Comparison of ENCODE assay signal across 8 cellular contexts in genomic region chr19:2983351-2984195, GRCh38. TPM values are rescaled to one million over a fixed set of nuclear protein-coding genes. Genes with fewer than 3 reads are reported as not detected.
DNase-seq lines count a peak whose midpoint lies in the region; ATAC-seq and TF ChIP-seq lines count a peak whose summit lies in the region.

No MANE protein-coding gene starts in this region.

- no peak for TF ChIP-seq POLR2A in suprapubic skin (IDR thresholded peaks at IDR 0.05)

- ATAC-seq in GM18517 (IDR thresholded peaks at IDR 0.05; ENCODE audit: unreplicated experiment) (no peak), HG03045 (IDR thresholded peaks at IDR 0.05; ENCODE audit: unreplicated experiment) (no peak)

- no peaks in the 10 kb centered on the region for H3K36me3 ChIP-seq in ES-I3 (ENCODE audit: insufficient read depth, low read length)
- no peaks in the 10 kb centered on the region for H3K36me3 ChIP-seq in suprapubic skin

- H3K4me1 ChIP-seq in ES-I3 (ENCODE audit: insufficient read depth, low read length) (peaks cover 28% of the 10 kb centered on the region), suprapubic skin (peaks cover 23% of the 10 kb centered on the region)

- H3K27me3 ChIP-seq in suprapubic skin = no peaks in the 10 kb centered on the region

- H3K9ac ChIP-seq in ES-I3 (ENCODE audit: low read depth, low read length) = peak overlapping the region; percentile 35; the same call in 1 of the 2 replicates

- peak overlapping the region; percentile 76 for H3K27ac ChIP-seq in suprapubic skin

- H3K9me3 ChIP-seq in ES-I3 (ENCODE audit: control insufficient read depth, insufficient read depth, low read length) = no peaks in the 10 kb centered on the region
- no peaks in the 10 kb centered on the region for H3K9me3 ChIP-seq in suprapubic skin

- 4% methylated on average over 14 of the region's 23 CpGs for WGBS in suprapubic skin

- peak overlapping the region; percentile 15 to 44 for H3K4me3 ChIP-seq in cardiac fibroblast (replicated peaks in 1 of 2; ENCODE audit: low read depth in 2 of 2, low read length in 2 of 2)
- H3K4me3 ChIP-seq in suprapubic skin = peak overlapping the region; percentile 37

- no peak for TF ChIP-seq EP300 in suprapubic skin (IDR thresholded peaks at IDR 0.05)

- peak; percentile 49 for DNase-seq in NCI-H2196 (lab: John Stamatoyannopoulos, UW; ENCODE audit: unreplicated experiment)
- DNase-seq in cardiac fibroblast (ENCODE audit: low read depth in 2 of 2) = peak; percentile 65 to 93
- peak; percentile 96 for DNase-seq in left kidney (ENCODE audit: low read depth, low spot score)
- peak in 1 of 2 donors; percentile 87 for DNase-seq in suprapubic skin (ENCODE audit: low spot score in 2 of 2)
- no peak for DNase-seq in KG1 (lab: John Stamatoyannopoulos, UW)

- TF ChIP-seq CTCF in cardiac fibroblast (IDR thresholded peaks at IDR 0.05; ENCODE audit: low read depth, low read length) = no peak
- no peak for TF ChIP-seq CTCF in suprapubic skin (IDR thresholded peaks at IDR 0.05)

RNA-seq across cellular contexts. Expression of gene TLE6, which starts 6.2 kb away (rescaled TPM):
- total RNA-seq in suprapubic skin = 1 to 10 TPM in 2 of 4 donors, under 1 TPM in 1, not detected in 1; 0.23 to 1.4 (median 1.3) TPM

RNA-seq across cellular contexts. Expression of gene ZNF77, which starts 38.8 kb away (rescaled TPM):
- 1 to 10 TPM; 2.8 to 5.6 (median 3.9) TPM for total RNA-seq in suprapubic skin

RNA-seq across cellular contexts. Expression of gene TLE2, which starts 45.5 kb away (rescaled TPM):
- 10 to 100 TPM; 18.2 to 35.6 (median 27.3) TPM for total RNA-seq in suprapubic skin
